ENCODE assay signal across 9 cellular contexts in genomic region chr18:24600076-24600654, GRCh38.
DNase-seq lines count a peak whose midpoint lies in the region; ATAC-seq lines count a peak whose summit lies in the region.
"Had no signal": no experiment of that assay in that cellular context is flagged by ENCODE, and none has a peak within 500 bp of the region (broad histone marks: within the 10 kb centered on the region; RNA-seq: fewer than 3 reads in every experiment).

No MANE protein-coding gene starts in this region.

- no peaks in the 10 kb centered on the region for H3K27me3 ChIP-seq in HAP-1 (ENCODE audit: low read depth)

- in situ Hi-C loops in HAP-1 (cut with MboI; ENCODE audit: low sequenced_read_pairs) = no loop called here

- ATAC-seq in GM21515 (IDR thresholded peaks at IDR 0.05; ENCODE audit: unreplicated experiment) (no peak), GM21576 (IDR thresholded peaks at IDR 0.05; ENCODE audit: unreplicated experiment) (no peak)

- no peaks in the 10 kb centered on the region for H3K4me1 ChIP-seq in HAP-1

- H3K36me3 ChIP-seq in HAP-1 (replicated peaks) = no peaks in the 10 kb centered on the region

- no peaks in the 10 kb centered on the region for H3K9me3 ChIP-seq in HAP-1

- DNase-seq in COLO829 (ENCODE audit: low spot score) (peak; percentile 57), HAP-1 (ENCODE audit: low spot score in 2 of 2) (peak; percentile 47 to 67), NCI-H524 treated with DMSO at 0.1 percent for 48 hours (lab: John Stamatoyannopoulos, UW) (peak; percentile 51), cerebellar cortex (ENCODE audit: low spot score) (peak; percentile 94), medulla oblongata (ENCODE audit: extremely low spot score) (peak; percentile 85)
- no peak for DNase-seq in stimulated activated CD4-positive, alpha-beta T cell treated with anti-CD3 and anti-CD28 coated beads, Interleukin-1b, Interleukin-23, amount 100 ng/mL, for 48 hours

- no peak overlapping the region for H3K4me3 ChIP-seq in HAP-1
- H3K4me3 ChIP-seq: lung had no signal
